6 cellular contexts compared by ENCODE assay signal in the genomic region with DNA sequence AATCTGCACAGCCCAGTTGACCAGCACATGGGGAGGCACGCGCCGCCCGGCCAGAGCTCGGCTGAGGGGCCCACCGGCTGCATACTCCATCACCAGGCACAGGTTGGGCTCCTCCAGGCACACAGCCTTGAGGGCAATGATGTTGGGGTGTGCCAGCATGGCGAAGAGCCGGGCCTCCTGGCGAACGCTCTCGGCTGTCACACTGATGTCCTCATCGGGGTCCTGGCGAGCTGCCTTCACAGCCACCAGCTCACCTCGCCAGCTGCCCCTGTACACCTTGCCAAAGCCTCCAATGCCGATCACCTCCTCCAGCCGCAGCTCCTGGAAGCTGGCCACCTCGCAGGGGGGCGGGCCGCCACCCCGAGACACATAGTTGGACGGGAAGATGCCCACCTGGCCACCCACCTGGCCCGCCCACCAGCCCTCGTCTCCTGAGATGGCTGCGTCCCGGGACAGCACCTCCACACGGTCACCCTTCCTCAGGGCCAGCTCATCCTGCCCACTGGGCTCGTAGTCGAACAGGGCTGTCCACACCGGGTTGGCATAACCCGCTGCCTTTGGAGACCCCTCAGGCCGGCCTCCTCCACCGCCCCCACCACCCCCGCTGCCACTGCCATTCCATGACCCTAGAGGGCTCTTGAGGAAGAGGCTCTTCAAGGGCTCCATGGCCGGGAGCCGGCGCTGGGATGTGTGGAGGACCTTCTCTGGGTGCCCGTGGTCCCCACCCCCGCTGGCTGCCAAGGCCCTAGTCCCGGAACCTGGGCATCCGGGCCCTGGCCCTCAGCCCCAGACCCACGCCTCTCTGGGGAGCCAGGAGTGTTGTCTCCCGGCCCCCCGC. TPM values are rescaled to one million over a fixed set of nuclear protein-coding genes. Genes with fewer than 3 reads are reported as not detected.
A peak's percentile ranks its signal among the peaks of the same experiment; 100 is the strongest.
DNase-seq lines count a peak whose midpoint lies in the region; ATAC-seq and TF ChIP-seq lines count a peak whose summit lies in the region.

No MANE protein-coding gene starts in this region.

- H3K27me3 ChIP-seq in Panc1 (ENCODE audit: control insufficient read depth, insufficient read depth, low read length) (no peaks in the 10 kb centered on the region), tibial artery (no peaks in the 10 kb centered on the region)

- peak overlapping the region; percentile 92 for H3K27ac ChIP-seq in Panc1 (ENCODE audit: low read length)
- H3K27ac ChIP-seq in tibial artery = peak overlapping the region; percentile 87 to 96

- peaks cover 44% of the 10 kb centered on the region for H3K4me1 ChIP-seq in Panc1 (ENCODE audit: control insufficient read depth, insufficient read depth, low read length)
- H3K4me1 ChIP-seq in tibial artery = peaks cover 0 to 67% (median 59%) of the 10 kb centered on the region in 4 donors

- H3K4me3 ChIP-seq in AG10803 (ENCODE audit: low read length) = peak overlapping the region; percentile 95
- H3K4me3 ChIP-seq in Panc1 (ENCODE audit: low read depth in 2 of 2, low read length in 2 of 2) = peak overlapping the region; percentile 60 to 95
- H3K4me3 ChIP-seq in tibial artery = peak overlapping the region; percentile 78 to 83

- BruUV-seq in Panc1 (replicated peaks; lab: Mats Ljungman, UMichigan) = no TSS peak

- DNase-seq in AG10803 (ENCODE audit: low read depth) (no peak), Panc1 (ENCODE audit: low read depth, low spot score) (no peak), glomerular visceral epithelial cell (ENCODE audit: extremely low spot score) (peak; percentile 17), tibial artery (peak in 1 of 2 donors; percentile 77), AG20443 (ENCODE audit: low spot score) (no peak)
- DNase-seq in stimulated activated CD8-positive, alpha-beta memory T cell treated with anti-CD3 and anti-CD28 coated beads, Interleukin-4, amount 100 ng/mL, for 48 hours = no peak

- H3K36me3 ChIP-seq in Panc1 (ENCODE audit: control insufficient read depth, insufficient read depth, low read length) (peaks cover 10% of the 10 kb centered on the region), tibial artery (peaks cover 6 to 65% (median 15%) of the 10 kb centered on the region in 3 donors)

- peak; percentile 0 for ATAC-seq in Panc1

- POLR2A ChIA-PET in Panc1 (lab: Charles Lee) = interaction anchor here (0.6 to 1.0 kb wide), 2 partner anchors 24 to 275 kb away, joined by 3 to 13 read pairs; a partner anchor contains a TSS

- intact Hi-C loops in Panc1 (cut with micrococcal nuclease; ENCODE audit: unreplicated experiment) = no loop called here
- intact Hi-C loops in tibial artery (cut with DNase I; ENCODE audit: low total_unique reads) = loop anchor here (5.0 kb wide), 1 partner anchor 86 kb away; a partner anchor contains a TSS

- H3K9me3 ChIP-seq in Panc1 (ENCODE audit: control insufficient read depth, insufficient read depth, low read depth, low read length) = no peaks in the 10 kb centered on the region
- no peaks in the 10 kb centered on the region for H3K9me3 ChIP-seq in tibial artery

- in situ Hi-C loops in Panc1 (cut with HindIII; ENCODE audit: low pct_unique_long_range_greater_than_20kb, low sequenced_read_pairs) = no loop called here

- CTCF ChIA-PET in Panc1 (lab: Charles Lee) = no interaction called here

- TF ChIP-seq CTCF in AG10803 (conservative IDR thresholded peaks at IDR 0.05; ENCODE audit: low read length) (no peak), Panc1 (IDR thresholded peaks at IDR 0.05) (no peak), tibial artery (IDR thresholded peaks at IDR 0.05) (no peak)

RNA-seq across cellular contexts. Expression of a gene that starts 0.7 kb away (rescaled TPM):
- total RNA-seq in Panc1 (2021; ENCODE audit: unreplicated experiment) = 124 TPM
- 138 TPM for polyA plus RNA-seq in Panc1 (2012; ENCODE audit: insufficient read length)

RNA-seq across cellular contexts. Expression of a gene that starts 2.3 kb away (rescaled TPM):
- total RNA-seq in Panc1 (2021; ENCODE audit: unreplicated experiment) = 74.5 TPM
- 82.2 TPM for polyA plus RNA-seq in Panc1 (2012; ENCODE audit: insufficient read length)

RNA-seq across cellular contexts. Expression of a gene that starts 17.7 kb away (rescaled TPM):
- 0.69 TPM for total RNA-seq in Panc1 (2021; ENCODE audit: unreplicated experiment)
- 0.63 TPM for polyA plus RNA-seq in Panc1 (2012; ENCODE audit: insufficient read length)

RNA-seq across cellular contexts. Expression of a gene that starts 24.6 kb away (rescaled TPM):
- 86.9 TPM for total RNA-seq in Panc1 (2021; ENCODE audit: unreplicated experiment)
- 107 TPM for polyA plus RNA-seq in Panc1 (2012; ENCODE audit: insufficient read length)

RNA-seq across cellular contexts. Expression of a gene that starts 37.5 kb away (rescaled TPM):
- total RNA-seq in Panc1 (2021; ENCODE audit: unreplicated experiment) = 108 TPM
- polyA plus RNA-seq in Panc1 (2012; ENCODE audit: insufficient read length) = 109 TPM
